Comparison of ENCODE assay signal across 22 cellular contexts in genomic region chr2:79275197-79275596, GRCh38.
A peak's percentile ranks its signal among the peaks of the same experiment; 100 is the strongest.
DNase-seq lines count a peak whose midpoint lies in the region; ATAC-seq and TF ChIP-seq lines count a peak whose summit lies in the region.
"Had no signal": no experiment of that assay in that cellular context is flagged by ENCODE, and none has a peak within 500 bp of the region (broad histone marks: within the 10 kb centered on the region; RNA-seq: fewer than 3 reads in every experiment).

No MANE protein-coding gene starts in this region.

- no peak overlapping the region for H3K27ac ChIP-seq in KMS-11
- H3K27ac ChIP-seq: A549, BLaER1, GM23248, SJSA1 had no signal

- H3K27me3 ChIP-seq in BE2C, result no peaks in the 10 kb centered on the region
- no peaks in the 10 kb centered on the region for H3K27me3 ChIP-seq in KMS-11 (ENCODE audit: insufficient read depth, low read depth)
- H3K27me3 ChIP-seq: BLaER1, SJSA1 had no signal

- DNase-seq in BE2C, result no peak
- no peak for DNase-seq in WTC11 (ENCODE audit: low spot score)
- DNase-seq in neural crest cell (ENCODE audit: low read depth, low spot score), result no peak
- DNase-seq in activated T-helper 2 cell treated with anti-CD3 and anti-CD28 coated beads, Interferon-gamma antibody, Interleukin-2, Interleukin-4, amounts not matched to agents 10 μg/mL and 5 μg/mL and 100 μg/mL, durations not matched to agents 14 hours and 24 hours and 36 hours (ENCODE audit: low spot score), result no peak
- DNase-seq in stimulated activated naive CD4-positive, alpha-beta T cell (lab: John Stamatoyannopoulos, UW), result no peak
- DNase-seq: Caco-2; CD4-positive, alpha-beta memory T cell; DMS 273 treated with DMSO at 0.1 percent for 48 hours; DMS79 treated with DMSO at 0.1 percent for 48 hours; GM23248; KG1; NCI-H1417; NCI-H1694 treated with DMSO at 0.1 percent for 48 hours; OCI-M1; T-helper 1 cell had no signal

- intact Hi-C loops in activated T-helper 2 cell treated with anti-CD3 and anti-CD28 coated beads, Interferon-gamma antibody, Interleukin-2, Interleukin-4, amounts not matched to agents 10 μg/mL and 5 μg/mL and 100 μg/mL, durations not matched to agents 14 hours and 24 hours and 36 hours (cut with micrococcal nuclease), result no loop called here

- no peaks in the 10 kb centered on the region; the same call in 1 of the 2 replicates for H3K4me1 ChIP-seq in BE2C
- no peaks in the 10 kb centered on the region for H3K4me1 ChIP-seq in KMS-11 (ENCODE audit: low read depth, poor library complexity, severe bottlenecking)
- H3K4me1 ChIP-seq: A549, BLaER1, SJSA1 had no signal

- TF ChIP-seq CTCF in BE2C (IDR thresholded peaks at IDR 0.05; ENCODE audit: low read depth, low read length) (peak; percentile 11; the same call in 1 of the 2 replicates), KMS-11 (conservative IDR thresholded peaks at IDR 0.05; ENCODE audit: low read depth, low read length) (peak; percentile 43), WTC11 (IDR thresholded peaks at IDR 0.05) (peak; percentile 34; the same call in 1 of the 2 replicates), neural crest cell (conservative IDR thresholded peaks at IDR 0.05) (peak; percentile 31)

- H3K27me3 Mint-ChIP-seq in WTC11 (ENCODE audit: low read depth), result no peaks in the 10 kb centered on the region; the same call in 1 of the 2 replicates
- H3K27me3 Mint-ChIP-seq in neural crest cell (ENCODE audit: low read depth), result peaks cover 5% of the 10 kb centered on the region
- no peaks in the 10 kb centered on the region for H3K27me3 Mint-ChIP-seq in activated T-helper 2 cell treated with anti-CD3 and anti-CD28 coated beads, Interferon-gamma antibody, Interleukin-2, Interleukin-4, amounts not matched to agents 10 μg/mL and 5 μg/mL and 100 μg/mL, durations not matched to agents 14 hours and 24 hours and 36 hours (ENCODE audit: low read depth)
- H3K27me3 Mint-ChIP-seq: CD4-positive, alpha-beta memory T cell had no signal

- POLR2A ChIA-PET in WTC11 (lab: Charles Lee), result no interaction called here

- peak; percentile 46; the same call in 1 of the 2 replicates for ATAC-seq in WTC11
- ATAC-seq in GM21381 (IDR thresholded peaks at IDR 0.05; ENCODE audit: unreplicated experiment), result no peak
- ATAC-seq: A549, HCT116, Right ventricle myocardium inferior had no signal

- no peaks in the 10 kb centered on the region for H4K20me1 ChIP-seq in KMS-11 (ENCODE audit: insufficient read depth)
- H4K20me1 ChIP-seq: BLaER1 had no signal

- no peak overlapping the region for H3K4me3 Mint-ChIP-seq in WTC11
- no peak overlapping the region for H3K4me3 Mint-ChIP-seq in neural crest cell
- H3K4me3 Mint-ChIP-seq in activated T-helper 2 cell treated with anti-CD3 and anti-CD28 coated beads, Interferon-gamma antibody, Interleukin-2, Interleukin-4, amounts not matched to agents 10 μg/mL and 5 μg/mL and 100 μg/mL, durations not matched to agents 14 hours and 24 hours and 36 hours (ENCODE audit: low read depth), result no peak overlapping the region
- H3K4me3 Mint-ChIP-seq: CD4-positive, alpha-beta memory T cell had no signal

- H3K4me3 ChIP-seq in BE2C (ENCODE audit: low read depth, low read length) (no peak overlapping the region), KMS-11 (IDR thresholded peaks at IDR 0.05; ENCODE audit: insufficient read depth, low read depth, low read length) (no peak overlapping the region)
- H3K4me3 ChIP-seq: A549, BLaER1, GM23248, SJSA1 had no signal

- no peaks in the 10 kb centered on the region for H3K9me3 ChIP-seq in BE2C
- H3K9me3 ChIP-seq: SJSA1 had no signal

- H2AFZ ChIP-seq in KMS-11 (ENCODE audit: low read depth), result no peak overlapping the region
- H2AFZ ChIP-seq: GM23248 had no signal

- H3K9me3 Mint-ChIP-seq in WTC11 (peaks cover 28% of the 10 kb centered on the region), neural crest cell (peaks cover 6% of the 10 kb centered on the region)
- peaks cover 50% of the 10 kb centered on the region for H3K9me3 Mint-ChIP-seq in activated T-helper 2 cell treated with anti-CD3 and anti-CD28 coated beads, Interferon-gamma antibody, Interleukin-2, Interleukin-4, amounts not matched to agents 10 μg/mL and 5 μg/mL and 100 μg/mL, durations not matched to agents 14 hours and 24 hours and 36 hours

- H3K27ac Mint-ChIP-seq in WTC11 (no peak overlapping the region), neural crest cell (ENCODE audit: unreplicated experiment) (no peak overlapping the region)
- H3K27ac Mint-ChIP-seq in activated T-helper 2 cell treated with anti-CD3 and anti-CD28 coated beads, Interferon-gamma antibody, Interleukin-2, Interleukin-4, amounts not matched to agents 10 μg/mL and 5 μg/mL and 100 μg/mL, durations not matched to agents 14 hours and 24 hours and 36 hours, result no peak overlapping the region
- H3K27ac Mint-ChIP-seq: CD4-positive, alpha-beta memory T cell had no signal

- H3K4me2 ChIP-seq in KMS-11, result no peak overlapping the region
- H3K4me2 ChIP-seq: A549, BLaER1 had no signal

- H3K36me3 ChIP-seq in BE2C (no peaks in the 10 kb centered on the region), KMS-11 (ENCODE audit: insufficient read depth) (no peaks in the 10 kb centered on the region)
- H3K36me3 ChIP-seq: BLaER1, SJSA1 had no signal

- no peak overlapping the region for H3K9ac ChIP-seq in KMS-11
- H3K9ac ChIP-seq: BLaER1, GM23248 had no signal

- H3K79me2 ChIP-seq in KMS-11 (ENCODE audit: insufficient read depth, low read depth), result no peaks in the 10 kb centered on the region

- H3K36me3 Mint-ChIP-seq in WTC11 (peaks cover 16% of the 10 kb centered on the region), neural crest cell (ENCODE audit: low read depth) (no peaks in the 10 kb centered on the region)
- no peaks in the 10 kb centered on the region for H3K36me3 Mint-ChIP-seq in activated T-helper 2 cell treated with anti-CD3 and anti-CD28 coated beads, Interferon-gamma antibody, Interleukin-2, Interleukin-4, amounts not matched to agents 10 μg/mL and 5 μg/mL and 100 μg/mL, durations not matched to agents 14 hours and 24 hours and 36 hours (ENCODE audit: low read depth)
- H3K36me3 Mint-ChIP-seq: CD4-positive, alpha-beta memory T cell had no signal

- CTCF ChIA-PET in WTC11 (lab: Charles Lee), result interaction anchor here (0.7 to 2.4 kb wide), 8 partner anchors 10 to 584 kb away, joined by 3 to 13 read pairs (median 4); no protein-coding TSS in a partner anchor

- H3K4me1 Mint-ChIP-seq in WTC11 (peaks cover 29% of the 10 kb centered on the region), neural crest cell (no peaks in the 10 kb centered on the region)
- H3K4me1 Mint-ChIP-seq in activated T-helper 2 cell treated with anti-CD3 and anti-CD28 coated beads, Interferon-gamma antibody, Interleukin-2, Interleukin-4, amounts not matched to agents 10 μg/mL and 5 μg/mL and 100 μg/mL, durations not matched to agents 14 hours and 24 hours and 36 hours (ENCODE audit: low read depth), result no peaks in the 10 kb centered on the region
- H3K4me1 Mint-ChIP-seq: CD4-positive, alpha-beta memory T cell had no signal

TF ChIP-seq in WTC11, 78 proteins besides CTCF, POLR2A, EP300 and RAD21 (continues in another document):
- no peak for TF ChIP-seq AFF4 (CRISPR knock-in tag; IDR thresholded peaks at IDR 0.05; ENCODE audit: borderline replicate concordance)
- no peak for TF ChIP-seq ZNF512 (CRISPR knock-in tag; IDR thresholded peaks at IDR 0.05; ENCODE audit: borderline replicate concordance)
- no peak for TF ChIP-seq ZNF423 (CRISPR knock-in tag; IDR thresholded peaks at IDR 0.05)
- no peak for TF ChIP-seq ZNF317 (CRISPR knock-in tag; IDR thresholded peaks at IDR 0.05; ENCODE audit: borderline replicate concordance, low read depth)
- no peak for TF ChIP-seq NFATC4 (CRISPR knock-in tag; IDR thresholded peaks at IDR 0.05)
- TF ChIP-seq ZNF219 (CRISPR knock-in tag; IDR thresholded peaks at IDR 0.05; ENCODE audit: borderline replicate concordance), result no peak
